Comparison of ENCODE assay signal across 28 cellular contexts in genomic region chr18:39105095-39105494, GRCh38.
DNase-seq lines count a peak whose midpoint lies in the region; ATAC-seq, FAIRE-seq and TF ChIP-seq lines count a peak whose summit lies in the region.
"Had no signal": no experiment of that assay in that cellular context is flagged by ENCODE, and none has a peak within 500 bp of the region (broad histone marks: within the 10 kb centered on the region; RNA-seq: fewer than 3 reads in every experiment).

No MANE protein-coding gene starts in this region.

- H3K14ac ChIP-seq in H1 (ENCODE audit: insufficient read length), result no peak overlapping the region

- H3K23ac ChIP-seq in H1 (ENCODE audit: insufficient read length), result no peak overlapping the region

- CTCF ChIA-PET in H1 (lab: Charles Lee; ENCODE audit: partially characterized antibody), result interaction anchor here (0.6 kb wide), 1 partner anchor 85 kb away, joined by 4 read pairs; no protein-coding TSS in a partner anchor

- H2AK5ac ChIP-seq in H1 (ENCODE audit: low read depth, low read length), result no peak overlapping the region

- TF ChIP-seq POLR2A in H1 (IDR thresholded peaks at IDR 0.05; ENCODE audit: control extremely low read depth in 1 of 2, low read depth in 2 of 2, low read length in 2 of 2), result no peak

- H3K56ac ChIP-seq in H1 (replicated peaks; ENCODE audit: insufficient read length, low read depth, low read length), result no peak overlapping the region

- H3K9ac ChIP-seq in H1 (replicated peaks in 1 of 4; ENCODE audit: extremely low read depth in 1 of 4, low read depth in 3 of 4, low read length in 3 of 4), result no peak overlapping the region
- H3K9ac ChIP-seq: GM23248, SK-N-SH had no signal

- POLR2A ChIA-PET in H1 (lab: Charles Lee; ENCODE audit: partially characterized antibody), result no interaction called here

- DNase-seq in NCI-H1092 (lab: John Stamatoyannopoulos, UW), result peak; percentile 68
- peak; percentile 63 for DNase-seq in NCI-H146 treated with DMSO at 0.1 percent for 48 hours (lab: John Stamatoyannopoulos, UW; ENCODE audit: unreplicated experiment)
- DNase-seq in NCI-H345 (lab: John Stamatoyannopoulos, UW), result peak; percentile 85
- no peak for DNase-seq in H1 (ENCODE audit: low read depth in 1 of 2, low spot score in 2 of 2)
- no peak for DNase-seq in T-helper 9 cell
- DNase-seq in kidney glomerular epithelial cell (lab: John Stamatoyannopoulos, UW), result no peak
- DNase-seq: activated CD4-positive, CD25-positive, alpha-beta regulatory T cell treated with anti-CD3 and anti-CD28 coated beads, Interleukin-2, amount 50 U/mL, for 72 hours; activated effector memory CD4-positive, alpha-beta T cell treated with anti-CD3 and anti-CD28 coated beads, Interleukin-2, amount 50 U/mL, for 16 hours; activated naive CD8-positive, alpha-beta T cell treated with anti-CD3 and anti-CD28 coated beads for 36 hours; activated T-cell treated with anti-CD3 and anti-CD28 coated beads for 4 hours; aorta; effector memory CD8-positive, alpha-beta T cell; erythroblast; GM23248; Kasumi-1; NCI-H526 treated with DMSO at 0.1 percent for 48 hours; SK-N-SH; stimulated activated CD4-positive, alpha-beta T cell treated with anti-CD3 and anti-CD28 coated beads, Interleukin-12 subunit alpha, Interleukin-12 subunit beta, amount 100 ng/mL, for 4 hours; stimulated activated CD4-positive, alpha-beta T cell treated with anti-CD3 and anti-CD28 coated beads, Interleukin-4, amount 100 ng/mL, for 1 hour; T-helper 17 cell had no signal

- ATAC-seq in GM19397 (IDR thresholded peaks at IDR 0.05; ENCODE audit: unreplicated experiment), result no peak
- ATAC-seq: effector memory CD8-positive, alpha-beta T cell; sciatic nerve; stimulated activated effector memory CD8-positive, alpha-beta T cell treated with anti-CD3 and anti-CD28 coated beads, Interleukin-12 subunit alpha, Interleukin-12 subunit beta, amount 100 ng/mL, for 72 hours; T-helper 17 cell had no signal

- no peak overlapping the region for H2BK15ac ChIP-seq in H1 (ENCODE audit: low read length)

- no peak overlapping the region for H4K5ac ChIP-seq in H1 (ENCODE audit: insufficient read length, low read depth, low read length)

- H2BK20ac ChIP-seq in H1 (ENCODE audit: low read length), result no peak overlapping the region

- no peak overlapping the region for H2BK120ac ChIP-seq in H1 (replicated peaks; ENCODE audit: low read depth, low read length)

- no peak for TF ChIP-seq EP300 in H1 (IDR thresholded peaks at IDR 0.05; ENCODE audit: borderline replicate concordance in 1 of 2, low read depth in 2 of 2, low read length in 2 of 2)

- no peak overlapping the region for H3K18ac ChIP-seq in H1 (ENCODE audit: extremely low read depth, low read length)

- H3K4me1 ChIP-seq in H1 (replicated peaks in 1 of 4; ENCODE audit: control insufficient read depth in 3 of 4, insufficient read depth in 4 of 4, low read length in 3 of 4), result no peaks in the 10 kb centered on the region

- no peak for FAIRE-seq in H1 (lab: Jason Lieb, UNC)
- FAIRE-seq: keratinocyte had no signal

- H2AFZ ChIP-seq in H1 (ENCODE audit: low read length), result 0 out of 2 replicates have a peak overlapping the region, but pooled peaks have one; percentile 33
- H2AFZ ChIP-seq: GM23248 had no signal

- no peaks in the 10 kb centered on the region for H3K27me3 ChIP-seq in H1 (replicated peaks in 1 of 4; ENCODE audit: control insufficient read depth in 3 of 4, extremely low read depth in 1 of 4, insufficient read depth in 3 of 4, low read length in 3 of 4)
- H3K27me3 ChIP-seq: cardiac muscle cell, neutrophil had no signal

- TF ChIP-seq CTCF in H1 (IDR thresholded peaks at IDR 0.05; ENCODE audit: control extremely low read depth in 1 of 3, insufficient read depth in 1 of 3, low read depth in 1 of 3, low read length in 3 of 3), result no peak

- no peaks in the 10 kb centered on the region for H3K9me3 ChIP-seq in H1 (ENCODE audit: insufficient read depth in 2 of 2, low read depth in 1 of 2, low read length in 1 of 2)
- H3K9me3 ChIP-seq: neutrophil, SK-N-SH had no signal

- no peak overlapping the region for H3K4me3 ChIP-seq in H1 (ENCODE audit: extremely low read depth in 1 of 4, insufficient read depth in 2 of 4, low read depth in 3 of 4, low read length in 4 of 4)
- H3K4me3 ChIP-seq: cardiac muscle cell, coronary artery, GM23248 had no signal

- H3K23me2 ChIP-seq in H1 (ENCODE audit: low read depth, low read length), result no peaks in the 10 kb centered on the region

- H3K79me1 ChIP-seq in H1 (ENCODE audit: low read depth, low read length), result no peaks in the 10 kb centered on the region

- no peaks in the 10 kb centered on the region for H3K79me2 ChIP-seq in H1 (ENCODE audit: control insufficient read depth in 1 of 2, insufficient read depth in 2 of 2, low read length in 2 of 2)

- no peak overlapping the region for H3K4me2 ChIP-seq in H1 (ENCODE audit: insufficient read depth in 1 of 2, low read depth in 2 of 2, low read length in 2 of 2)
- H3K4me2 ChIP-seq: SK-N-SH had no signal

- no peak overlapping the region for H4K8ac ChIP-seq in H1 (ENCODE audit: extremely low read depth, insufficient read depth, low read length)

- no peak overlapping the region for H3K27ac ChIP-seq in H1 (ENCODE audit: low read depth, low read length)
- H3K27ac ChIP-seq: C4-2B, cardiac muscle cell, coronary artery, GM23248, neutrophil had no signal

- H2BK5ac ChIP-seq in H1 (ENCODE audit: low read depth, low read length), result no peak overlapping the region

- H3K36me3 ChIP-seq in H1 (ENCODE audit: control insufficient read depth in 2 of 4, insufficient read depth in 4 of 4, low read length in 3 of 4), result no peaks in the 10 kb centered on the region
- H3K36me3 ChIP-seq: cardiac muscle cell, neutrophil had no signal

- no peaks in the 10 kb centered on the region for H4K20me1 ChIP-seq in H1 (replicated peaks in 1 of 2; ENCODE audit: control insufficient read depth in 1 of 2, insufficient read depth in 2 of 2, low read length in 2 of 2)

- WGBS in H1 (ENCODE audit: extremely low coverage in 1 of 2, insufficient coverage in 1 of 2, insufficient read length in 1 of 2, insufficient replicate concordance in 2 of 2, low coverage in 1 of 2, low lambda C conversion rate in 2 of 2, missing lambda C conversion rate in 1 of 2), 2 experiments, result 85% methylated on average over 5 of the region's 5 CpGs; no CpG with 5 or more reads in 1 of the 2 experiments

- H4K91ac ChIP-seq in H1 (replicated peaks; ENCODE audit: insufficient read length, low read length), result no peak overlapping the region

- no peak overlapping the region for H2BK12ac ChIP-seq in H1 (ENCODE audit: low read depth, low read length)

- H3K4ac ChIP-seq in H1 (replicated peaks; ENCODE audit: insufficient read length, low read depth, low read length), result no peak overlapping the region

- TF ChIP-seq RAD21 in H1 (IDR thresholded peaks at IDR 0.05 in 1 of 2, conservative IDR thresholded peaks at IDR 0.05 in 1 of 2; ENCODE audit: low read depth in 2 of 2, low read length in 2 of 2), result no peak

TF ChIP-seq in H1, 55 proteins besides CTCF, POLR2A, EP300 and RAD21:
- TF ChIP-seq NANOG (IDR thresholded peaks at IDR 0.05; ENCODE audit: insufficient read depth, low read depth, low read length, poor library complexity, severe bottlenecking), result no peak
- TF ChIP-seq POU5F1 (IDR thresholded peaks at IDR 0.05; ENCODE audit: low read depth, low read length), result no peak
- TF ChIP-seq RFX5 (IDR thresholded peaks at IDR 0.05; ENCODE audit: borderline replicate concordance, low read depth, low read length), result no peak
- TF ChIP-seq USF2 (IDR thresholded peaks at IDR 0.05; ENCODE audit: low read length), result no peak
- TF ChIP-seq YY1 (IDR thresholded peaks at IDR 0.05; ENCODE audit: low read depth, low read length), result no peak
- TF ChIP-seq MAFK (IDR thresholded peaks at IDR 0.05; ENCODE audit: low read depth, low read length), result no peak
- TF ChIP-seq RXRA (IDR thresholded peaks at IDR 0.05; ENCODE audit: insufficient read depth, low read depth, low read length), result no peak
- no peak for TF ChIP-seq ATF3 (IDR thresholded peaks at IDR 0.05; ENCODE audit: insufficient read depth, low read depth, low read length)
- no peak for TF ChIP-seq SIN3A (conservative IDR thresholded peaks at IDR 0.05 in 1 of 2, IDR thresholded peaks at IDR 0.05 in 1 of 2; ENCODE audit: low read depth in 1 of 2, low read length in 2 of 2)
- TF ChIP-seq EZH2 (IDR thresholded peaks at IDR 0.05; ENCODE audit: low read depth, low read length, severe bottlenecking), result no peak
- TF ChIP-seq CBX5 (IDR thresholded peaks at IDR 0.05; ENCODE audit: low read depth, low read length), result no peak
- no peak for TF ChIP-seq KDM1A (IDR thresholded peaks at IDR 0.05; ENCODE audit: borderline replicate concordance, low read length)
- no peak for TF ChIP-seq E2F6 (IDR thresholded peaks at IDR 0.05)
- TF ChIP-seq SAP30 (IDR thresholded peaks at IDR 0.05; ENCODE audit: insufficient read depth, insufficient replicate concordance, low read length), result no peak
- no peak for TF ChIP-seq TBP (IDR thresholded peaks at IDR 0.05; ENCODE audit: low read depth, low read length)
- TF ChIP-seq KDM4A (IDR thresholded peaks at IDR 0.05; ENCODE audit: low read depth, low read length, severe bottlenecking), result no peak

Comparison
In these comparisons a context has a peak if more than half of its experiments do, and no peak if none do; other contexts are left out.
1. DNase-seq: peak in NCI-H1092 (single experiment), NCI-H146 treated with DMSO at 0.1 percent for 48 hours (single experiment) and NCI-H345 (single experiment); none in H1 (0 of 2), T-helper 9 cell (single experiment) and kidney glomerular epithelial cell (single experiment).